In the genomic region with DNA sequence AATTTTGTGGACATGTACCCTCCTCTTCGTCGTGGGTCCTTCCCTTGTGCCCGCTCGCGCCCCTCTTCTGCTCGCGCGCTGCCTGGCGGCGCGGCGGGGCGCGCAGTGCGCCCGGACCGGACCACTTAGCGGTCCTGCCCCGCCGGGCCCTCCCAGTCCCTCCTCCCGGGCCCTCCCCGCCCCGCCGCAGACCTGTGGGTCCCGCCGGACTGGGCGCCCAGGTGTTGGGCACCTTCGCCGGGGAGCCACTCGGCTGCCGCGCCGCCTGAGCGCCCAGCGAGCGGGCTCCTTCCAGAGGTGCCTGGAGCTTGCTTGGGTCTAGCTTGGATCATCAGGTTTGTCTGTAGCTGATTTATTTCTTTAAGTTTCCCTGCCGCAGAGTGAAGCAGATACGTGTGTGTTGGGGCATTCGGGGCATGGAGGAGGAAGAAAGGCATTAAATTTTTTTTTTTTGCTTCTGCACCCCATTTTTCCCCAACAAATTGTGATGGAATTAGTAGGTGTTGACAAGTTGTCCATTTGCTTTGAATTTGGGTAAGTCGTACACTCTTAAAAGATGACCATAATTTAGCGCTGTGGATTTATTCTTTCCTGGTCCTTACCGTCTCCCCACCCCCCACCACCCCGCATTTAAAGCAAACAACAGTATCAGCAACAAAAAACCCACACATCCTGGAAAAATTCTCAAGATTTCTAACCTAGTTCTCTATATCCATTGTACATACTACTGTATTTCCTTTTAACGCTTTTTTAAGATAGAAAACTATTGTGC, we compare ENCODE assay signal across 7 cellular contexts. TPM values are rescaled to one million over a fixed set of nuclear protein-coding genes. Genes with fewer than 3 reads are reported as not detected.
DNase-seq lines count a peak whose midpoint lies in the region; ATAC-seq and TF ChIP-seq lines count a peak whose summit lies in the region.

No MANE protein-coding gene starts in this region.

- POLR2A ChIA-PET in activated B cell treated with CpG ODN at 0.5 μM for 24 hours (lab: Charles Lee): interaction anchor here (0.7 to 4.1 kb wide), 12 partner anchors 18 to 384 kb away, joined by 3 to 53 read pairs (median 24); a partner anchor contains a TSS

- H3K27me3 Mint-ChIP-seq in activated B cell treated with CpG ODN at 0.5 μM for 24 hours: no peaks in the 10 kb centered on the region
- no peaks in the 10 kb centered on the region for H3K27me3 Mint-ChIP-seq in dendritic cell treated with granulocyte-macrophage colony-stimulating factor and Interleukin-4, amounts not matched to agents 40 ng/mL and 50 ng/mL, for 4 days

- peak overlapping the region; percentile 82 for H3K4me3 ChIP-seq in Loucy (ENCODE audit: low read length, poor library complexity, severe bottlenecking)

- H3K4me3 Mint-ChIP-seq in activated B cell treated with CpG ODN at 0.5 μM for 24 hours: peak overlapping the region; percentile 99
- H3K4me3 Mint-ChIP-seq in dendritic cell treated with granulocyte-macrophage colony-stimulating factor and Interleukin-4, amounts not matched to agents 40 ng/mL and 50 ng/mL, for 4 days: peak overlapping the region; percentile 76

- in situ Hi-C loops in GM13976 (cut with MboI; ENCODE audit: low sequenced_read_pairs, unreplicated experiment): no loop called here

- no peaks in the 10 kb centered on the region for H3K36me3 ChIP-seq in Loucy (ENCODE audit: insufficient read depth, low read length)

- DNase-seq in GM13976 (ENCODE audit: low spot score) (peak; percentile 59), HCEC 1CT (peak; percentile 26), activated B cell treated with CpG ODN at 0.5 μM for 24 hours (peak; percentile 64), lung microvascular endothelial cell (ENCODE audit: low read depth in 2 of 2) (peak; percentile 48 to 49)
- DNase-seq in stimulated activated CD8-positive, alpha-beta memory T cell treated with anti-CD3 and anti-CD28 coated beads, Interleukin-15, amount 100 ng/mL, for 4 hours (ENCODE audit: low read depth in 2 of 2): peak; percentile 10 to 37

- peak overlapping the region; percentile 100 for H3K27ac Mint-ChIP-seq in activated B cell treated with CpG ODN at 0.5 μM for 24 hours
- peak overlapping the region; percentile 98 for H3K27ac Mint-ChIP-seq in dendritic cell treated with granulocyte-macrophage colony-stimulating factor and Interleukin-4, amounts not matched to agents 40 ng/mL and 50 ng/mL, for 4 days

- intact Hi-C loops in activated B cell treated with CpG ODN at 0.5 μM for 24 hours (cut with micrococcal nuclease): loop anchor here (1.0 to 5.0 kb wide), 3 partner anchors 68 to 358 kb away; no protein-coding TSS in a partner anchor
- intact Hi-C loops in dendritic cell treated with granulocyte-macrophage colony-stimulating factor and Interleukin-4, amounts not matched to agents 40 ng/mL and 50 ng/mL, for 4 days (cut with micrococcal nuclease): loop anchor here (5.0 kb wide), 4 partner anchors 69 to 784 kb away; a partner anchor contains a TSS

- CTCF ChIA-PET in activated B cell treated with CpG ODN at 0.5 μM for 24 hours (lab: Charles Lee): interaction anchor here (0.9 to 2.3 kb wide), 2 partner anchors 23 to 80 kb away, joined by 3 to 15 read pairs; no protein-coding TSS in a partner anchor

- no peaks in the 10 kb centered on the region for H3K27me3 ChIP-seq in Loucy (ENCODE audit: insufficient read depth, low read length, poor library complexity, severe bottlenecking)

- H3K9me3 Mint-ChIP-seq in activated B cell treated with CpG ODN at 0.5 μM for 24 hours: no peaks in the 10 kb centered on the region
- no peaks in the 10 kb centered on the region for H3K9me3 Mint-ChIP-seq in dendritic cell treated with granulocyte-macrophage colony-stimulating factor and Interleukin-4, amounts not matched to agents 40 ng/mL and 50 ng/mL, for 4 days

- H3K9me3 ChIP-seq in Loucy (ENCODE audit: insufficient read depth, low read depth, low read length): no peaks in the 10 kb centered on the region

- peaks cover 24% of the 10 kb centered on the region for H3K36me3 Mint-ChIP-seq in activated B cell treated with CpG ODN at 0.5 μM for 24 hours (ENCODE audit: low read depth)
- no peaks in the 10 kb centered on the region for H3K36me3 Mint-ChIP-seq in dendritic cell treated with granulocyte-macrophage colony-stimulating factor and Interleukin-4, amounts not matched to agents 40 ng/mL and 50 ng/mL, for 4 days (ENCODE audit: low read depth)

- peaks cover 56% of the 10 kb centered on the region for H3K79me2 ChIP-seq in Loucy (ENCODE audit: insufficient read depth, low read length)

- TF ChIP-seq CTCF in GM13976 (IDR thresholded peaks at IDR 0.05; ENCODE audit: borderline replicate concordance, control extremely low read depth, extremely low read depth, insufficient read depth, missing control alignments) (no peak), Loucy (conservative IDR thresholded peaks at IDR 0.05; ENCODE audit: low read length) (no peak), activated B cell treated with CpG ODN at 0.5 μM for 24 hours (IDR thresholded peaks at IDR 0.05) (no peak)

- peak overlapping the region; percentile 87 for H3K9ac ChIP-seq in Loucy (ENCODE audit: low read depth, low read length, poor library complexity, severe bottlenecking)

- H3K4me1 ChIP-seq in Loucy (ENCODE audit: insufficient read depth, low read length, poor library complexity, severe bottlenecking): peaks cover 37% of the 10 kb centered on the region

- H3K4me2 ChIP-seq in Loucy (ENCODE audit: low read depth, low read length, poor library complexity, severe bottlenecking): peak overlapping the region; percentile 72

- peaks cover 40% of the 10 kb centered on the region for H3K4me1 Mint-ChIP-seq in activated B cell treated with CpG ODN at 0.5 μM for 24 hours
- peaks cover 14% of the 10 kb centered on the region for H3K4me1 Mint-ChIP-seq in dendritic cell treated with granulocyte-macrophage colony-stimulating factor and Interleukin-4, amounts not matched to agents 40 ng/mL and 50 ng/mL, for 4 days (ENCODE audit: low read depth)

- peak; percentile 11 for ATAC-seq in activated B cell treated with CpG ODN at 0.5 μM for 24 hours (ENCODE audit: low read depth)

- peaks cover 49% of the 10 kb centered on the region for H4K20me1 ChIP-seq in Loucy (ENCODE audit: insufficient read depth, low read length, poor library complexity, severe bottlenecking)

- H3F3A ChIP-seq in Loucy (ENCODE audit: low read depth): peaks cover 4% of the 10 kb centered on the region; the same call in 1 of the 2 replicates

- no peaks in the 10 kb centered on the region for H3K9me2 ChIP-seq in Loucy (replicated peaks; ENCODE audit: low read depth, low read length)

- peak overlapping the region; percentile 89 for H2AFZ ChIP-seq in Loucy (ENCODE audit: low read length)

RNA-seq across cellular contexts. Expression of a gene that starts 0.9 kb away (rescaled TPM):
- total RNA-seq in activated B cell treated with CpG ODN at 0.5 μM for 24 hours (42.1 and 44.2 TPM in 2 replicates), lung microvascular endothelial cell (7.5 and 7.8 TPM in 2 replicates)

Comparison
In these comparisons a context has a peak if more than half of its experiments do, and no peak if none do; other contexts are left out.
1. Peak in every context shown above with its lines: DNase-seq, ATAC-seq and H3K4me3 ChIP-seq.